In genomic region chr1:200671235-200671786, GRCh38 we compare ENCODE assay signal across 1 cellular context.
TF ChIP-seq lines count a peak whose summit lies in the region.

No MANE protein-coding gene starts in this region.

TF ChIP-seq in HepG2, 621 proteins besides CTCF, POLR2A, EP300 and RAD21 (continued from another document):
- TF ChIP-seq ZNF670 (CRISPR knock-in tag; IDR thresholded peaks at IDR 0.05; ENCODE audit: borderline replicate concordance) (no peak), RXRB (CRISPR knock-in tag; IDR thresholded peaks at IDR 0.05; ENCODE audit: borderline replicate concordance) (no peak)
